Comparison of ENCODE assay signal across 22 cellular contexts in genomic region chr7:131840291-131840690, GRCh38.
"Had no signal": no experiment of that assay in that cellular context is flagged by ENCODE, and none has a peak within 500 bp of the region (broad histone marks: within the 10 kb centered on the region; RNA-seq: fewer than 3 reads in every experiment).

No MANE protein-coding gene starts in this region.

- H3K27ac ChIP-seq: coronary artery, dorsolateral prefrontal cortex, esophagus muscularis mucosa, foreskin keratinocyte, gastroesophageal sphincter, heart left ventricle, left lung, lower lobe of right lung had no signal

- DNase-seq: dermis blood vessel endothelial cell; dorsolateral prefrontal cortex; effector CD4-positive, alpha-beta T cell; effector memory CD4-positive, alpha-beta T cell; foreskin keratinocyte; heart left ventricle; hippocampal formation; left cardiac atrium; left lung; left ventricle myocardium superior; lower lobe of right lung; mesenchymal stem cell; midbrain; naive thymus-derived CD4-positive, alpha-beta T cell; natural killer cell had no signal

- H3K9me3 ChIP-seq: esophagus muscularis mucosa, gastroesophageal sphincter, heart left ventricle, left lung, lower lobe of right lung had no signal

- H3K36me3 ChIP-seq: esophagus muscularis mucosa, gastroesophageal sphincter, heart left ventricle, left lung, lower lobe of right lung had no signal

- FAIRE-seq: endothelial cell of umbilical vein, frontal cortex, islet of Langerhans, keratinocyte had no signal

- H3K27me3 ChIP-seq: gastroesophageal sphincter had no signal

- H3K4me1 ChIP-seq: foreskin keratinocyte, left lung, lower lobe of right lung had no signal

- ATAC-seq: foreskin keratinocyte; gastroesophageal sphincter; heart left ventricle; left cardiac atrium; left lung; left ventricle myocardium superior; lower lobe of right lung; naive thymus-derived CD4-positive, alpha-beta T cell; natural killer cell had no signal

- H3K4me3 ChIP-seq: coronary artery, dorsolateral prefrontal cortex, esophagus muscularis mucosa, gastroesophageal sphincter, heart left ventricle, left lung, lower lobe of right lung had no signal
